In genomic region chr10:119167041-119167440, GRCh38 we compare ENCODE assay signal across 13 cellular contexts. TPM values are rescaled to one million over a fixed set of nuclear protein-coding genes. Genes with fewer than 3 reads are reported as not detected.
DNase-seq lines count a peak whose midpoint lies in the region; ATAC-seq and TF ChIP-seq lines count a peak whose summit lies in the region.
"Had no signal": no experiment of that assay in that cellular context is flagged by ENCODE, and none has a peak within 500 bp of the region (broad histone marks: within the 10 kb centered on the region; RNA-seq: fewer than 3 reads in every experiment).

No MANE protein-coding gene starts in this region.

- H3K36me3 ChIP-seq in esophagus muscularis mucosa (peaks cover 41 to 49% (median 43%) of the 10 kb centered on the region in 4 donors), spleen (peaks cover 0 to 59% (median 42%) of the 10 kb centered on the region in 6 donors)

- no peak for DNase-seq in activated T-cell treated with anti-CD3 and anti-CD28 coated beads, Interleukin-2, amount 50 U/mL, for 72 hours
- no peak for DNase-seq in activated T-cell treated with anti-CD3 and anti-CD28 coated beads, Interleukin-2, amount 50 U/mL, for 1 hour
- DNase-seq in T-cell = no peak
- DNase-seq in esophagus muscularis mucosa (ENCODE audit: extremely low spot score) = no peak
- DNase-seq in spleen = no peak
- no peak for DNase-seq in SKM-1 (lab: John Stamatoyannopoulos, UW; ENCODE audit: unreplicated experiment)
- DNase-seq: effector memory CD4-positive, alpha-beta T cell; NCI-H187; NCI-H526; Peyer's patch had no signal

- TF ChIP-seq CTCF in esophagus muscularis mucosa (IDR thresholded peaks at IDR 0.05) (no peak), spleen (IDR thresholded peaks at IDR 0.05 in 8 of 11, conservative IDR thresholded peaks at IDR 0.05 in 3 of 11) (no peak)

- H3K27me3 ChIP-seq in esophagus muscularis mucosa (no peaks in the 10 kb centered on the region), spleen (replicated peaks in 1 of 7) (no peaks in the 10 kb centered on the region)
- H3K27me3 ChIP-seq: Peyer's patch had no signal

- H3K27me3 Mint-ChIP-seq in activated T-cell treated with anti-CD3 and anti-CD28 coated beads, Interleukin-2, amount 50 U/mL, for 72 hours (ENCODE audit: low read depth) = no peaks in the 10 kb centered on the region
- no peaks in the 10 kb centered on the region for H3K27me3 Mint-ChIP-seq in T-cell

- peaks cover 44% of the 10 kb centered on the region for H3K4me1 Mint-ChIP-seq in activated T-cell treated with anti-CD3 and anti-CD28 coated beads, Interleukin-2, amount 50 U/mL, for 72 hours (ENCODE audit: low read depth)
- peaks cover 15 to 34% (median 29%) of the 10 kb centered on the region in 3 donors for H3K4me1 Mint-ChIP-seq in T-cell

- intact Hi-C loops in esophagus muscularis mucosa (cut with DNase I) (no loop called here), spleen (cut with DNase I; ENCODE audit: low total_unique reads) (no loop called here)

- no peaks in the 10 kb centered on the region for H3K9me3 Mint-ChIP-seq in activated T-cell treated with anti-CD3 and anti-CD28 coated beads, Interleukin-2, amount 50 U/mL, for 72 hours
- no peaks in the 10 kb centered on the region for H3K9me3 Mint-ChIP-seq in T-cell

- peaks cover 11 to 22% of the 10 kb centered on the region in 2 donors for H3K36me3 Mint-ChIP-seq in activated T-cell treated with anti-CD3 and anti-CD28 coated beads, Interleukin-2, amount 50 U/mL, for 72 hours (ENCODE audit: insufficient read depth in 2 of 2)
- H3K36me3 Mint-ChIP-seq in T-cell = peaks cover 32% of the 10 kb centered on the region

- H3K27ac Mint-ChIP-seq in activated T-cell treated with anti-CD3 and anti-CD28 coated beads, Interleukin-2, amount 50 U/mL, for 72 hours = peak overlapping the region; percentile 26
- peak overlapping the region; percentile 93 to 96 for H3K27ac Mint-ChIP-seq in T-cell

- TF ChIP-seq POLR2A in esophagus muscularis mucosa (IDR thresholded peaks at IDR 0.05; ENCODE audit: low read depth) (no peak), spleen (IDR thresholded peaks at IDR 0.05) (no peak)

- H3K27ac ChIP-seq in esophagus muscularis mucosa (replicated peaks in 1 of 4) (peak overlapping the region; percentile 88 to 93 (median 92)), spleen (peak overlapping the region; percentile 87 to 94 (median 90))
- H3K27ac ChIP-seq: KMS-11 had no signal

- H3K4me3 ChIP-seq in esophagus muscularis mucosa = no peak overlapping the region
- no peak overlapping the region for H3K4me3 ChIP-seq in spleen
- H3K4me3 ChIP-seq: Peyer's patch had no signal

- no peak for TF ChIP-seq EP300 in esophagus muscularis mucosa (IDR thresholded peaks at IDR 0.05)

- peak overlapping the region; percentile 90 to 92 for H3K4me3 Mint-ChIP-seq in activated T-cell treated with anti-CD3 and anti-CD28 coated beads, Interleukin-2, amount 50 U/mL, for 72 hours
- H3K4me3 Mint-ChIP-seq in T-cell = peak overlapping the region; percentile 85 to 90 (median 88)

- H3K9me3 ChIP-seq in esophagus muscularis mucosa = no peaks in the 10 kb centered on the region
- no peaks in the 10 kb centered on the region for H3K9me3 ChIP-seq in spleen
- H3K9me3 ChIP-seq: Peyer's patch had no signal

- H3K4me1 ChIP-seq in esophagus muscularis mucosa = peaks cover 12 to 29% (median 23%) of the 10 kb centered on the region in 4 donors
- H3K4me1 ChIP-seq in spleen = peaks cover 5 to 43% (median 22%) of the 10 kb centered on the region in 6 donors

- 82% methylated on average over 8 of the region's 8 CpGs for WGBS in esophagus muscularis mucosa
- 83 to 85% (median 84%) methylated on average over 8 of the region's 8 CpGs for WGBS in spleen, 5 donors

- CTCF ChIA-PET in T-cell (lab: Charles Lee) = no interaction called here

- no peak for ATAC-seq in activated T-cell treated with anti-CD3 and anti-CD28 coated beads, Interleukin-2, amount 50 U/mL, for 72 hours (replicated peaks in 1 of 2)
- ATAC-seq in T-cell (replicated peaks in 1 of 4) = no peak
- no peak for ATAC-seq in HG03159 (IDR thresholded peaks at IDR 0.05; ENCODE audit: unreplicated experiment)
- ATAC-seq in GM21381 (IDR thresholded peaks at IDR 0.05; ENCODE audit: unreplicated experiment) = no peak

- POLR2A ChIA-PET in T-cell (lab: Charles Lee) = no interaction called here

RNA-seq across cellular contexts. Expression of gene SFXN4, which starts 1.5 kb away (rescaled TPM):
- total RNA-seq in activated T-cell treated with anti-CD3 and anti-CD28 coated beads, Interleukin-2, amount 50 U/mL, for 72 hours = 10 to 100 TPM; 31.0 to 35.1 TPM
- total RNA-seq in T-cell (10 to 100 TPM; 10.4 to 19.4 (median 13.9) TPM), esophagus muscularis mucosa (10 to 100 TPM; 14.1 to 39.9 (median 17.8) TPM), spleen (10 to 100 TPM; 13.3 to 32.1 (median 21.3) TPM)
- polyA plus RNA-seq in spleen = 10 to 100 TPM; 39.4 to 68.3 (median 58.2) TPM

RNA-seq across cellular contexts. Expression of gene PRDX3, which starts 11.6 kb away (rescaled TPM):
- 100 to 1,000 TPM; 125 to 134 TPM for total RNA-seq in activated T-cell treated with anti-CD3 and anti-CD28 coated beads, Interleukin-2, amount 50 U/mL, for 72 hours
- total RNA-seq in T-cell (10 to 100 TPM; 15.7 to 36.2 (median 34.7) TPM), esophagus muscularis mucosa (100 to 1,000 TPM; 128 to 195 (median 171) TPM), spleen (100 to 1,000 TPM in 3 of 7 donors, 10 to 100 TPM in 4; 77.5 to 138 (median 98.7) TPM)
- polyA plus RNA-seq in spleen = 100 to 1,000 TPM in 1 of 3 donors, 10 to 100 TPM in 2; 61.9 to 130 (median 94.2) TPM

RNA-seq across cellular contexts. Expression of gene GRK5, which starts 40.3 kb away (rescaled TPM):
- 10 to 100 TPM; 24.8 to 28.1 TPM for total RNA-seq in activated T-cell treated with anti-CD3 and anti-CD28 coated beads, Interleukin-2, amount 50 U/mL, for 72 hours
- total RNA-seq in T-cell = 10 to 100 TPM; 21.7 to 36.8 (median 30.6) TPM
- 10 to 100 TPM; 39.6 to 64.4 (median 50.7) TPM for total RNA-seq in esophagus muscularis mucosa
- 10 to 100 TPM; 47.2 to 85.2 (median 59.7) TPM for total RNA-seq in spleen
- polyA plus RNA-seq in spleen = 10 to 100 TPM; 15.5 to 25.0 (median 18.4) TPM
